ENCODE assay signal across 1 cellular context in the genomic region with DNA sequence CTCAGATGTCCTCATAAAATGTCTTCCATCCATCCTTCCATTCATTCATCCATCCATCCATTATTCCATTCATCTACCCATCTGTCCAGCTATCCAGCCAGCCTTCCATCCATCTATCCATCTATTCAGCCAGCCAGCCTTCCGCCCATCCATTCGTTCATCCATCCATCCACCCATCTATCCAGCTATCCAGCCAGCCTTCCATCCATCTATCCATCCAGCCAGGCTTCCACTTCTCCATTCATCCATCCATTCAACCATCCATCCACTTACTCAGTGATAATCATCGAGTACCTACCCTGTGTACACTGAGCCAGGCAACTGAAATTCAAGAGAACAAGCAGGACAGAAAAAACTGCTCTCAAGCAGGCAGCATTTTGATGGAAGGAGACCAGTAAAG.
TF ChIP-seq lines count a peak whose summit lies in the region.

No MANE protein-coding gene starts in this region.

TF ChIP-seq in HEK293, 187 proteins besides CTCF, POLR2A, EP300 and RAD21:
- TF ChIP-seq ZNF624 (tag by site-specific recombination; IDR thresholded peaks at IDR 0.05) (no peak), ZNF433 (tag by site-specific recombination; IDR thresholded peaks at IDR 0.05; ENCODE audit: low read depth) (no peak), SCRT2 (tag by site-specific recombination; IDR thresholded peaks at IDR 0.05) (no peak), ZNF366 (tag by site-specific recombination; conservative IDR thresholded peaks at IDR 0.05) (peak; percentile 93), KLF9 (tag by site-specific recombination; IDR thresholded peaks at IDR 0.05; ENCODE audit: low read depth) (no peak), ZNF221 (tag by site-specific recombination; IDR thresholded peaks at IDR 0.05; ENCODE audit: borderline replicate concordance) (no peak), ZNF529 (tag by site-specific recombination; IDR thresholded peaks at IDR 0.05; ENCODE audit: insufficient replicate concordance) (no peak), ZNF830 (tag by site-specific recombination; IDR thresholded peaks at IDR 0.05; ENCODE audit: low read depth) (no peak), ZBTB17 (tag by site-specific recombination; IDR thresholded peaks at IDR 0.05) (peak; percentile 99), MYNN (tag by site-specific recombination; IDR thresholded peaks at IDR 0.05; ENCODE audit: borderline replicate concordance) (no peak), ZNF658 (tag by site-specific recombination; IDR thresholded peaks at IDR 0.05) (no peak), ZNF654 (tag by site-specific recombination; IDR thresholded peaks at IDR 0.05; ENCODE audit: low read depth) (no peak), ZNF837 (tag by site-specific recombination; IDR thresholded peaks at IDR 0.05) (no peak)
- TF ChIP-seq, protein P1, sequence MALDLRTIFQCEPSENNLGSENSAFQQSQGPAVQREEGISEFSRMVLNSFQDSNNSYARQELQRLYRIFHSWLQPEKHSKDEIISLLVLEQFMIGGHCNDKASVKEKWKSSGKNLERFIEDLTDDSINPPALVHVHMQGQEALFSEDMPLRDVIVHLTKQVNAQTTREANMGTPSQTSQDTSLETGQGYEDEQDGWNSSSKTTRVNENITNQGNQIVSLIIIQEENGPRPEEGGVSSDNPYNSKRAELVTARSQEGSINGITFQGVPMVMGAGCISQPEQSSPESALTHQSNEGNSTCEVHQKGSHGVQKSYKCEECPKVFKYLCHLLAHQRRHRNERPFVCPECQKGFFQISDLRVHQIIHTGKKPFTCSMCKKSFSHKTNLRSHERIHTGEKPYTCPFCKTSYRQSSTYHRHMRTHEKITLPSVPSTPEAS (tag by site-specific recombination; IDR thresholded peaks at IDR 0.05) = no peak
- TF ChIP-seq, protein P2, sequence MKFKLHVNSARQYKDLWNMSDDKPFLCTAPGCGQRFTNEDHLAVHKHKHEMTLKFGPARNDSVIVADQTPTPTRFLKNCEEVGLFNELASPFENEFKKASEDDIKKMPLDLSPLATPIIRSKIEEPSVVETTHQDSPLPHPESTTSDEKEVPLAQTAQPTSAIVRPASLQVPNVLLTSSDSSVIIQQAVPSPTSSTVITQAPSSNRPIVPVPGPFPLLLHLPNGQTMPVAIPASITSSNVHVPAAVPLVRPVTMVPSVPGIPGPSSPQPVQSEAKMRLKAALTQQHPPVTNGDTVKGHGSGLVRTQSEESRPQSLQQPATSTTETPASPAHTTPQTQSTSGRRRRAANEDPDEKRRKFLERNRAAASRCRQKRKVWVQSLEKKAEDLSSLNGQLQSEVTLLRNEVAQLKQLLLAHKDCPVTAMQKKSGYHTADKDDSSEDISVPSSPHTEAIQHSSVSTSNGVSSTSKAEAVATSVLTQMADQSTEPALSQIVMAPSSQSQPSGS (tag by site-specific recombination; IDR thresholded peaks at IDR 0.05; ENCODE audit: low read depth) = no peak
